Comparison of ENCODE assay signal across 1 cellular context in the genomic region with DNA sequence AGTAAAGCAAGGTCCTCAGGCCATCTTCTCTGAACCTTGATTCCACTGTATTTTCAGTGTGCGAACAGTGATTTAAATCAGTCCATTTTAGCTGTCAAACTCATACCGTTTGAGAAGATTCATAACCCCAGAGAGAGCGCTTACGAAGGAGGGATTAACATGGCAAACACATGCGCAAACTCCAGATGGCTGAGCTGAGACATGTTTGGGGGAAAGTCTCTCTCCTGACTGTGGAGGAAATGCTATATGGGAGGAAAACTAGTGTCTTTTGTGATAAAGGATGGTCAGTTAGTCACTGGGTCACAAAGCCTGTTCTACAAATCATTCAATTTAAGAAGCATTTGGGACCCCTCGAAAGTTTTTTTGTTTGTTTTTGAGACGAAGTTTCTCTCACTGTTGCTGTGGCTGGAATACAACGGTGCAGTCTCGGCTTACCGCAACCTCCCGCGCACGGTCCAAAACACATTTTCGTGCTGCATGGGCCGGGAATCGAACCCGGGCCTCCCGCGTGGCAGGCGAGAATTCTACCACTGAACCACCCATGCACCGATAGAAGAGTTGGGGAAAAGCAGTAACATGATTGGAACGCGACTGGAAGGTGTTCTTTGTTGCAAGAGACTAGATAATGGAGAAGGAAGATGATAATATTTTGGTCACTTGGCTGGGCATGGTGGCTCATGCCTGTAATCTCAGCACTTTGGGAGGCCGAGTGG.
TF ChIP-seq lines count a peak whose summit lies in the region.

No MANE protein-coding gene starts in this region.

TF ChIP-seq in HepG2, 621 proteins besides CTCF, POLR2A, EP300 and RAD21 (continued from another document and continues in another):
- no peak for TF ChIP-seq IRF1 (CRISPR knock-in tag; IDR thresholded peaks at IDR 0.05; ENCODE audit: low read depth)
- no peak for TF ChIP-seq DNMT1 (CRISPR knock-in tag; IDR thresholded peaks at IDR 0.05)
- TF ChIP-seq ZNF337 (CRISPR knock-in tag; IDR thresholded peaks at IDR 0.05; ENCODE audit: borderline replicate concordance, low read depth): no peak
- TF ChIP-seq ZSCAN22 (CRISPR knock-in tag; IDR thresholded peaks at IDR 0.05): no peak
- peak; percentile 69 for TF ChIP-seq KAT8 (CRISPR knock-in tag; IDR thresholded peaks at IDR 0.05)
- peak; percentile 71 for TF ChIP-seq TEAD3 (CRISPR knock-in tag; optimal IDR thresholded peaks at IDR 0.05; ENCODE audit: borderline replicate concordance)
- TF ChIP-seq ZNF296 (CRISPR knock-in tag; conservative IDR thresholded peaks at IDR 0.05): no peak
- TF ChIP-seq, protein P1, sequence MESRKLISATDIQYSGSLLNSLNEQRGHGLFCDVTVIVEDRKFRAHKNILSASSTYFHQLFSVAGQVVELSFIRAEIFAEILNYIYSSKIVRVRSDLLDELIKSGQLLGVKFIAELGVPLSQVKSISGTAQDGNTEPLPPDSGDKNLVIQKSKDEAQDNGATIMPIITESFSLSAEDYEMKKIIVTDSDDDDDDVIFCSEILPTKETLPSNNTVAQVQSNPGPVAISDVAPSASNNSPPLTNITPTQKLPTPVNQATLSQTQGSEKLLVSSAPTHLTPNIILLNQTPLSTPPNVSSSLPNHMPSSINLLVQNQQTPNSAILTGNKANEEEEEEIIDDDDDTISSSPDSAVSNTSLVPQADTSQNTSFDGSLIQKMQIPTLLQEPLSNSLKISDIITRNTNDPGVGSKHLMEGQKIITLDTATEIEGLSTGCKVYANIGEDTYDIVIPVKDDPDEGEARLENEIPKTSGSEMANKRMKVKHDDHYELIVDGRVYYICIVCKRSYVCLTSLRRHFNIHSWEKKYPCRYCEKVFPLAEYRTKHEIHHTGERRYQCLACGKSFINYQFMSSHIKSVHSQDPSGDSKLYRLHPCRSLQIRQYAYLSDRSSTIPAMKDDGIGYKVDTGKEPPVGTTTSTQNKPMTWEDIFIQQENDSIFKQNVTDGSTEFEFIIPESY (CRISPR knock-in tag; IDR thresholded peaks at IDR 0.05): peak; percentile 51; the same call in 1 of the 2 replicates
- TF ChIP-seq NKX3-1 (CRISPR knock-in tag; IDR thresholded peaks at IDR 0.05): 0 out of 2 replicates have a peak, but pooled peaks have one; percentile 33
- TF ChIP-seq ZNF678 (CRISPR knock-in tag; IDR thresholded peaks at IDR 0.05): no peak
- TF ChIP-seq TBX2 (CRISPR knock-in tag; IDR thresholded peaks at IDR 0.05; ENCODE audit: borderline replicate concordance): peak; percentile 93
- no peak; the same call in 1 of the 2 replicates for TF ChIP-seq REL (CRISPR knock-in tag; conservative IDR thresholded peaks at IDR 0.05)
- 0 out of 2 replicates have a peak, but pooled peaks have one; percentile 50 for TF ChIP-seq ARID2 (CRISPR knock-in tag; IDR thresholded peaks at IDR 0.05; ENCODE audit: borderline replicate concordance)
- TF ChIP-seq CCDC6 (CRISPR knock-in tag; IDR thresholded peaks at IDR 0.05): peak; percentile 74; the same call in 1 of the 2 replicates
- peak; percentile 58; the same call in 1 of the 2 replicates for TF ChIP-seq MXD4 (CRISPR knock-in tag; IDR thresholded peaks at IDR 0.05)
- TF ChIP-seq SMAD9 (CRISPR knock-in tag; IDR thresholded peaks at IDR 0.05): no peak
- peak; percentile 97 for TF ChIP-seq SALL1 (CRISPR knock-in tag; IDR thresholded peaks at IDR 0.05)
- no peak for TF ChIP-seq SP5 (CRISPR knock-in tag; IDR thresholded peaks at IDR 0.05; ENCODE audit: borderline replicate concordance, low read depth)
- TF ChIP-seq ZSCAN30 (CRISPR knock-in tag; IDR thresholded peaks at IDR 0.05): no peak
- no peak for TF ChIP-seq ZNF549 (CRISPR knock-in tag; IDR thresholded peaks at IDR 0.05)
- TF ChIP-seq MIXL1 (CRISPR knock-in tag; IDR thresholded peaks at IDR 0.05): peak; percentile 86; the same call in 1 of the 2 replicates
- TF ChIP-seq ZBTB3 (CRISPR knock-in tag; IDR thresholded peaks at IDR 0.05; ENCODE audit: borderline replicate concordance, low read depth): 0 out of 2 replicates have a peak, but pooled peaks have one; percentile 64
- no peak for TF ChIP-seq ETV6 (CRISPR knock-in tag; conservative IDR thresholded peaks at IDR 0.05)
- no peak for TF ChIP-seq CREB3 (CRISPR knock-in tag; IDR thresholded peaks at IDR 0.05)
- TF ChIP-seq, protein P2, sequence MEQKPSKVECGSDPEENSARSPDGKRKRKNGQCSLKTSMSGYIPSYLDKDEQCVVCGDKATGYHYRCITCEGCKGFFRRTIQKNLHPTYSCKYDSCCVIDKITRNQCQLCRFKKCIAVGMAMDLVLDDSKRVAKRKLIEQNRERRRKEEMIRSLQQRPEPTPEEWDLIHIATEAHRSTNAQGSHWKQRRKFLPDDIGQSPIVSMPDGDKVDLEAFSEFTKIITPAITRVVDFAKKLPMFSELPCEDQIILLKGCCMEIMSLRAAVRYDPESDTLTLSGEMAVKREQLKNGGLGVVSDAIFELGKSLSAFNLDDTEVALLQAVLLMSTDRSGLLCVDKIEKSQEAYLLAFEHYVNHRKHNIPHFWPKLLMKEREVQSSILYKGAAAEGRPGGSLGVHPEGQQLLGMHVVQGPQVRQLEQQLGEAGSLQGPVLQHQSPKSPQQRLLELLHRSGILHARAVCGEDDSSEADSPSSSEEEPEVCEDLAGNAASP (CRISPR knock-in tag; IDR thresholded peaks at IDR 0.05; ENCODE audit: borderline replicate concordance): peak; percentile 59
- no peak for TF ChIP-seq ZFAT (CRISPR knock-in tag; conservative IDR thresholded peaks at IDR 0.05)
- no peak for TF ChIP-seq ZNF674 (CRISPR knock-in tag; IDR thresholded peaks at IDR 0.05; ENCODE audit: low read depth)
- 0 out of 2 replicates have a peak, but pooled peaks have one; percentile 70 for TF ChIP-seq ZNF136 (CRISPR knock-in tag; IDR thresholded peaks at IDR 0.05; ENCODE audit: low read depth)
- peak; percentile 45; the same call in 1 of the 2 replicates for TF ChIP-seq SAFB2 (CRISPR knock-in tag; IDR thresholded peaks at IDR 0.05; ENCODE audit: borderline replicate concordance, low read depth)
- peak; percentile 100 for TF ChIP-seq SSRP1 (CRISPR knock-in tag; IDR thresholded peaks at IDR 0.05)
- no peak for TF ChIP-seq PHB2 (IDR thresholded peaks at IDR 0.05; ENCODE audit: partially characterized antibody)
- no peak for TF ChIP-seq ZNF749 (CRISPR knock-in tag; IDR thresholded peaks at IDR 0.05; ENCODE audit: borderline replicate concordance)
- TF ChIP-seq ZNF776 (CRISPR knock-in tag; IDR thresholded peaks at IDR 0.05): no peak
- TF ChIP-seq CBX5 (CRISPR knock-in tag; IDR thresholded peaks at IDR 0.05; ENCODE audit: borderline replicate concordance): peak; percentile 82
- peak; percentile 61; the same call in 1 of the 2 replicates for TF ChIP-seq ZNF652 (CRISPR knock-in tag; IDR thresholded peaks at IDR 0.05; ENCODE audit: borderline replicate concordance, low read depth)
- peak; percentile 68 for TF ChIP-seq NCOA2 (CRISPR knock-in tag; IDR thresholded peaks at IDR 0.05)
- TF ChIP-seq, protein P3, sequence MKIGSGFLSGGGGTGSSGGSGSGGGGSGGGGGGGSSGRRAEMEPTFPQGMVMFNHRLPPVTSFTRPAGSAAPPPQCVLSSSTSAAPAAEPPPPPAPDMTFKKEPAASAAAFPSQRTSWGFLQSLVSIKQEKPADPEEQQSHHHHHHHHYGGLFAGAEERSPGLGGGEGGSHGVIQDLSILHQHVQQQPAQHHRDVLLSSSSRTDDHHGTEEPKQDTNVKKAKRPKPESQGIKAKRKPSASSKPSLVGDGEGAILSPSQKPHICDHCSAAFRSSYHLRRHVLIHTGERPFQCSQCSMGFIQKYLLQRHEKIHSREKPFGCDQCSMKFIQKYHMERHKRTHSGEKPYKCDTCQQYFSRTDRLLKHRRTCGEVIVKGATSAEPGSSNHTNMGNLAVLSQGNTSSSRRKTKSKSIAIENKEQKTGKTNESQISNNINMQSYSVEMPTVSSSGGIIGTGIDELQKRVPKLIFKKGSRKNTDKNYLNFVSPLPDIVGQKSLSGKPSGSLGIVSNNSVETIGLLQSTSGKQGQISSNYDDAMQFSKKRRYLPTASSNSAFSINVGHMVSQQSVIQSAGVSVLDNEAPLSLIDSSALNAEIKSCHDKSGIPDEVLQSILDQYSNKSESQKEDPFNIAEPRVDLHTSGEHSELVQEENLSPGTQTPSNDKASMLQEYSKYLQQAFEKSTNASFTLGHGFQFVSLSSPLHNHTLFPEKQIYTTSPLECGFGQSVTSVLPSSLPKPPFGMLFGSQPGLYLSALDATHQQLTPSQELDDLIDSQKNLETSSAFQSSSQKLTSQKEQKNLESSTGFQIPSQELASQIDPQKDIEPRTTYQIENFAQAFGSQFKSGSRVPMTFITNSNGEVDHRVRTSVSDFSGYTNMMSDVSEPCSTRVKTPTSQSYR (CRISPR knock-in tag; IDR thresholded peaks at IDR 0.05; ENCODE audit: borderline replicate concordance): no peak
- TF ChIP-seq RBFOX2 (IDR thresholded peaks at IDR 0.05; ENCODE audit: low read depth, low read length): no peak
- 0 out of 2 replicates have a peak, but pooled peaks have one; percentile 52 for TF ChIP-seq MEIS2 (CRISPR knock-in tag; IDR thresholded peaks at IDR 0.05)
- no peak for TF ChIP-seq ZBTB8A (CRISPR knock-in tag; IDR thresholded peaks at IDR 0.05; ENCODE audit: borderline replicate concordance, low read depth)
- TF ChIP-seq U2AF1 (optimal IDR thresholded peaks at IDR 0.05; ENCODE audit: low read depth, low read length): peak; percentile 84
- no peak for TF ChIP-seq NFYB (CRISPR knock-in tag; IDR thresholded peaks at IDR 0.05)
- TF ChIP-seq NR1H2 (CRISPR knock-in tag; IDR thresholded peaks at IDR 0.05; ENCODE audit: borderline replicate concordance, low read depth): no peak; the same call in 1 of the 2 replicates
- TF ChIP-seq MED13 (CRISPR knock-in tag; IDR thresholded peaks at IDR 0.05): peak; percentile 49; the same call in 1 of the 2 replicates
- TF ChIP-seq ZNF138 (CRISPR knock-in tag; IDR thresholded peaks at IDR 0.05; ENCODE audit: low read depth): no peak
- TF ChIP-seq, protein P4, sequence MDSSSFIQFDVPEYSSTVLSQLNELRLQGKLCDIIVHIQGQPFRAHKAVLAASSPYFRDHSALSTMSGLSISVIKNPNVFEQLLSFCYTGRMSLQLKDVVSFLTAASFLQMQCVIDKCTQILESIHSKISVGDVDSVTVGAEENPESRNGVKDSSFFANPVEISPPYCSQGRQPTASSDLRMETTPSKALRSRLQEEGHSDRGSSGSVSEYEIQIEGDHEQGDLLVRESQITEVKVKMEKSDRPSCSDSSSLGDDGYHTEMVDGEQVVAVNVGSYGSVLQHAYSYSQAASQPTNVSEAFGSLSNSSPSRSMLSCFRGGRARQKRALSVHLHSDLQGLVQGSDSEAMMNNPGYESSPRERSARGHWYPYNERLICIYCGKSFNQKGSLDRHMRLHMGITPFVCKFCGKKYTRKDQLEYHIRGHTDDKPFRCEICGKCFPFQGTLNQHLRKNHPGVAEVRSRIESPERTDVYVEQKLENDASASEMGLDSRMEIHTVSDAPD (CRISPR knock-in tag; IDR thresholded peaks at IDR 0.05): peak; percentile 89
- no peak for TF ChIP-seq KMT2A (CRISPR knock-in tag; IDR thresholded peaks at IDR 0.05)
- TF ChIP-seq CREBL2 (CRISPR knock-in tag; IDR thresholded peaks at IDR 0.05; ENCODE audit: borderline replicate concordance): no peak
- peak; percentile 58; the same call in 1 of the 2 replicates for TF ChIP-seq PITX1 (CRISPR knock-in tag; IDR thresholded peaks at IDR 0.05)
- peak; percentile 85; the same call in 1 of the 2 replicates for TF ChIP-seq GFI1 (CRISPR knock-in tag; IDR thresholded peaks at IDR 0.05; ENCODE audit: borderline replicate concordance)
- no peak for TF ChIP-seq TRIM24 (CRISPR knock-in tag; IDR thresholded peaks at IDR 0.05)
- TF ChIP-seq TEAD2 (CRISPR knock-in tag; IDR thresholded peaks at IDR 0.05): no peak
- TF ChIP-seq GATAD2A (CRISPR knock-in tag; IDR thresholded peaks at IDR 0.05): peak; percentile 97
- TF ChIP-seq MNT (IDR thresholded peaks at IDR 0.05): 0 out of 2 replicates have a peak, but pooled peaks have one; percentile 29
- peak; percentile 64 for TF ChIP-seq ZEB1 (IDR thresholded peaks at IDR 0.05; ENCODE audit: insufficient replicate concordance, low read depth)
- no peak for TF ChIP-seq ZNF34 (CRISPR knock-in tag; IDR thresholded peaks at IDR 0.05; ENCODE audit: borderline replicate concordance)
- TF ChIP-seq ZBTB38 (CRISPR knock-in tag; IDR thresholded peaks at IDR 0.05): peak; percentile 82
- TF ChIP-seq MYPOP (CRISPR knock-in tag; IDR thresholded peaks at IDR 0.05): peak; percentile 89
- TF ChIP-seq ZMYM3 (CRISPR knock-in tag; IDR thresholded peaks at IDR 0.05): peak; percentile 93
- TF ChIP-seq WIZ (CRISPR knock-in tag; IDR thresholded peaks at IDR 0.05): 0 out of 2 replicates have a peak, but pooled peaks have one; percentile 41
